9 cellular contexts compared by ENCODE assay signal in genomic region chr1:4460052-4460451, GRCh38.
"Had no signal": no experiment of that assay in that cellular context is flagged by ENCODE, and none has a peak within 500 bp of the region (broad histone marks: within the 10 kb centered on the region; RNA-seq: fewer than 3 reads in every experiment).

No MANE protein-coding gene starts in this region.

- DNase-seq: GM23248, GOT3, H7, HFFc6 had no signal

- H3K9me3 ChIP-seq: HAP-1 had no signal

- ATAC-seq: HCT116, HepG2 had no signal

- H3K4me1 ChIP-seq: HAP-1 had no signal

- H3K9ac ChIP-seq: GM23248 had no signal

- H3K27me3 Mint-ChIP-seq: IgD-negative memory B cell had no signal

- H3K4me3 ChIP-seq: GM23248, HAP-1 had no signal

- H3K27ac ChIP-seq: GM23248, HL-60 had no signal

- H2AFZ ChIP-seq: GM23248 had no signal

- H3K4me3 Mint-ChIP-seq: HFFc6, IgD-negative memory B cell had no signal

- H3K4me1 Mint-ChIP-seq: IgD-negative memory B cell had no signal

- H3K36me3 Mint-ChIP-seq: IgD-negative memory B cell had no signal

- H3K36me3 ChIP-seq: HAP-1 had no signal

- H3K27ac Mint-ChIP-seq: HFFc6, IgD-negative memory B cell had no signal
